ENCODE assay signal across 1 cellular context in the genomic region with DNA sequence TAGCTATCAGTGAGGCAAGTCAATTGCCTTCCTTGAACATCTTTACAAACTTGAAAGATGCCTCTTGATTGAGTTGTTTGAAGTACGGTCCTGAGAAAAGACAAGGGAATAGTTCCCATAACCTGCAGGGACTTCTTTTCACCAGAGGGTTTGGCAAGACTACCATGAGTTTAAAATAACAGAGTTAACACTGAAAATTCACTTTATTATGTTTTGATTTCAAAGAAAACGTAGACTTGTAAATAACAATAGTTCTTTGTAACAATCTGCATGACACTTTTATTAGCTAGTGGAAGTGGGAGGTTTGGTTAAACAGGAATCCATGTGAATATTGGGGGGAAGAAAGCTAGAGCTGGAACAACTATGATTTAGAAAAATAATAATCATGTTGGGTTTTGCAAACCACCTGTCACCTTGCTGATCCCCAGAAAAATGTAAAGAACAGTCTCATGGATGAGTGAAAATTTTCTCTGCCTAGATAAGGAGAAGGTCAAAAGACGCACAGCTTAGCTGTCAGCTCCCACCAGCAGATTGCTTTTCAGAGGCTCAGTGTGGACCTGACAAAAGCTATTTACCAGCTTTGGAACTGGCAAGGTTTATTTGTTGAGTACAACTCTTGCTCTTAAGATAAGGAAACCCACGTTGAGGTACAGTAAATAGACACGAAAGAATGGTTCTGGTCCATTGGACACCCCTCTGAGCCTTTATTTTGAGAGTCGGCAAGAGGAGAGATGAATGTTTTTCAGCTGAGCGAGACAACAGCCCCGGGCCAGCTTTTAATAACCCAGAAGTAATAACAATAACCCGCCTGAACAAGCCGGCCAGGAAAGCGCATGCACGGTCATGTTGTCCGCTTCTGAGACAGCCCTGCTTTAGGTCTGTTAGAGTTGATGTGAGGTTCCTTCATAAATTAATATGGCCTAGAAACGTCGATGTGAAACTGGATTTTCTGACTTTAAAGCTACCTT.
TF ChIP-seq lines count a peak whose summit lies in the region.

No MANE protein-coding gene starts in this region.

TF ChIP-seq in HCT116, 20 proteins besides CTCF, POLR2A, EP300 and RAD21 (continued from another document):
- TF ChIP-seq, protein P1, sequence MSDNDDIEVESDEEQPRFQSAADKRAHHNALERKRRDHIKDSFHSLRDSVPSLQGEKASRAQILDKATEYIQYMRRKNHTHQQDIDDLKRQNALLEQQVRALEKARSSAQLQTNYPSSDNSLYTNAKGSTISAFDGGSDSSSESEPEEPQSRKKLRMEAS (IDR thresholded peaks at IDR 0.05), result no peak
